In the genomic region with DNA sequence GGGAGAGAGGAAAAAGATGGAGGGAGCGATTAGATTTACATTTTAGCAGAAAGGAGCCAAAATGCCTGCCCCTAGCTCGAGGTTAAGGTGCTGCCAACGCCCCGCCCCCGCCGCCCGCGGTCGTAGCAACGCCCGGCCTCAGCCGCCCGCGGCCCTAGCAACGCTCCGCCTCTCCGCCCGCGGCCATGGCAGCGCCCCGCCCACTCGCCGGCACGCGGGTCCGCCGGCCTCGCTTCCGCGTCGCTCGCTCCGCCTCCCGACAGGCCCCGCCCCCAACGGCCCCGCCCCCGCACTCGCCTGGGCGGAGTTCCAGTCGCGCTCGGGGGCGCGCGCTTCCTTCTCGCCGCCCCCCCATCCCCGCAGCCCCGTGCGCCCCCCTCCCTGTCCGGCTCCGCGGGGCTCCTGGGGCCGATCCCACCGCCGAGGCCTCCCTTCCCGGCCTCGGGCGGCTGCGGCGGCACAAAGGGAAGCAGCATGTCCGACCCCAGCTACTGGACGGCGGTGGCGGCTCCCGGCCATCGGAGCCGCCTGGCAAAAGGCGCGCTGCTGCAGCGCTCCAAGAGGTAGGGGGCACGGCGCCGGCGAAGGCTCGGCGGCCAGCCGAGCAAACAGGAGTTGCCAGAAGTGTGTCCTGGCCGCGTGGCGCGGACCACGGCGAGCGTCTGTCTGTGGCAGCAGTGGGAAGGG, we compare ENCODE assay signal across 1 cellular context.
TF ChIP-seq lines count a peak whose summit lies in the region.

No MANE protein-coding gene starts in this region.

TF ChIP-seq in HepG2, 621 proteins besides CTCF, POLR2A, EP300 and RAD21 (continued from another document and continues in another):
- TF ChIP-seq, protein P1, sequence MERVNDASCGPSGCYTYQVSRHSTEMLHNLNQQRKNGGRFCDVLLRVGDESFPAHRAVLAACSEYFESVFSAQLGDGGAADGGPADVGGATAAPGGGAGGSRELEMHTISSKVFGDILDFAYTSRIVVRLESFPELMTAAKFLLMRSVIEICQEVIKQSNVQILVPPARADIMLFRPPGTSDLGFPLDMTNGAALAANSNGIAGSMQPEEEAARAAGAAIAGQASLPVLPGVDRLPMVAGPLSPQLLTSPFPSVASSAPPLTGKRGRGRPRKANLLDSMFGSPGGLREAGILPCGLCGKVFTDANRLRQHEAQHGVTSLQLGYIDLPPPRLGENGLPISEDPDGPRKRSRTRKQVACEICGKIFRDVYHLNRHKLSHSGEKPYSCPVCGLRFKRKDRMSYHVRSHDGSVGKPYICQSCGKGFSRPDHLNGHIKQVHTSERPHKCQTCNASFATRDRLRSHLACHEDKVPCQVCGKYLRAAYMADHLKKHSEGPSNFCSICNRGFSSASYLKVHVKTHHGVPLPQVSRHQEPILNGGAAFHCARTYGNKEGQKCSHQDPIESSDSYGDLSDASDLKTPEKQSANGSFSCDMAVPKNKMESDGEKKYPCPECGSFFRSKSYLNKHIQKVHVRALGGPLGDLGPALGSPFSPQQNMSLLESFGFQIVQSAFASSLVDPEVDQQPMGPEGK (CRISPR knock-in tag; IDR thresholded peaks at IDR 0.05) = peak; percentile 77
- TF ChIP-seq ZNF616 (CRISPR knock-in tag; IDR thresholded peaks at IDR 0.05; ENCODE audit: low read depth) (no peak), ATF1 (CRISPR knock-in tag; IDR thresholded peaks at IDR 0.05) (no peak), THAP11 (CRISPR knock-in tag; IDR thresholded peaks at IDR 0.05) (peak; percentile 47; the same call in 1 of the 2 replicates), RFX1 (IDR thresholded peaks at IDR 0.05) (peak; percentile 87), ZNF350 (CRISPR knock-in tag; IDR thresholded peaks at IDR 0.05; ENCODE audit: borderline replicate concordance, low read depth) (no peak), PHF8 (CRISPR knock-in tag; IDR thresholded peaks at IDR 0.05) (peak; percentile 54), TP53 (CRISPR knock-in tag; conservative IDR thresholded peaks at IDR 0.05) (no peak), MAZ (IDR thresholded peaks at IDR 0.05; ENCODE audit: borderline replicate concordance, low read depth, low read length) (peak; percentile 35; the same call in 1 of the 2 replicates), MAZ (CRISPR knock-in tag; IDR thresholded peaks at IDR 0.05; ENCODE audit: low read depth) (no peak; the same call in 1 of the 2 replicates), HNRNPLL (IDR thresholded peaks at IDR 0.05; ENCODE audit: low read depth, low read length, poor library complexity, severe bottlenecking) (peak; percentile 31), KLF13 (CRISPR knock-in tag; IDR thresholded peaks at IDR 0.05) (no peak), ZNF619 (CRISPR knock-in tag; IDR thresholded peaks at IDR 0.05) (no peak), ZNF7 (CRISPR knock-in tag; IDR thresholded peaks at IDR 0.05) (no peak), HDAC1 (CRISPR knock-in tag; IDR thresholded peaks at IDR 0.05) (peak; percentile 47; the same call in 1 of the 2 replicates), SP5 (CRISPR knock-in tag; IDR thresholded peaks at IDR 0.05; ENCODE audit: borderline replicate concordance, low read depth) (peak; percentile 75), NR2F2 (IDR thresholded peaks at IDR 0.05; ENCODE audit: borderline replicate concordance, low read depth) (no peak), BORCS8-MEF2B (CRISPR knock-in tag; IDR thresholded peaks at IDR 0.05) (no peak), ZSCAN29 (CRISPR knock-in tag; conservative IDR thresholded peaks at IDR 0.05) (no peak), HOXD1 (CRISPR knock-in tag; IDR thresholded peaks at IDR 0.05) (0 out of 2 replicates have a peak, but pooled peaks have one; percentile 25), HNF4G (IDR thresholded peaks at IDR 0.05; ENCODE audit: borderline replicate concordance, low read depth, low read length) (no peak), HNF4G (CRISPR knock-in tag; IDR thresholded peaks at IDR 0.05; ENCODE audit: borderline replicate concordance, low read depth) (no peak), ZNF841 (CRISPR knock-in tag; IDR thresholded peaks at IDR 0.05; ENCODE audit: borderline replicate concordance) (no peak), ZKSCAN5 (CRISPR knock-in tag; IDR thresholded peaks at IDR 0.05) (no peak), NFKB2 (CRISPR knock-in tag; IDR thresholded peaks at IDR 0.05; ENCODE audit: borderline replicate concordance) (no peak; the same call in 1 of the 2 replicates), MXI1 (IDR thresholded peaks at IDR 0.05; ENCODE audit: borderline replicate concordance, low read depth, low read length) (peak; percentile 94; the same call in 2 of the 3 replicates), AGO2 (optimal IDR thresholded peaks at IDR 0.05; ENCODE audit: low read depth, low read length) (peak; percentile 79), RFX3 (CRISPR knock-in tag; IDR thresholded peaks at IDR 0.05) (peak; percentile 75), HDAC2 (CRISPR knock-in tag; IDR thresholded peaks at IDR 0.05) (no peak), SAP130 (CRISPR knock-in tag; IDR thresholded peaks at IDR 0.05; ENCODE audit: low read depth) (peak; percentile 97), KLF6 (CRISPR knock-in tag; IDR thresholded peaks at IDR 0.05) (peak; percentile 26; the same call in 1 of the 2 replicates), SP4 (CRISPR knock-in tag; IDR thresholded peaks at IDR 0.05) (peak; percentile 95), U2AF2 (IDR thresholded peaks at IDR 0.05; ENCODE audit: low read depth, low read length) (0 out of 2 replicates have a peak, but pooled peaks have one; percentile 43), KDM5B (CRISPR knock-in tag; IDR thresholded peaks at IDR 0.05; ENCODE audit: borderline replicate concordance) (peak; percentile 29; the same call in 1 of the 2 replicates)
- TF ChIP-seq, protein P2, sequence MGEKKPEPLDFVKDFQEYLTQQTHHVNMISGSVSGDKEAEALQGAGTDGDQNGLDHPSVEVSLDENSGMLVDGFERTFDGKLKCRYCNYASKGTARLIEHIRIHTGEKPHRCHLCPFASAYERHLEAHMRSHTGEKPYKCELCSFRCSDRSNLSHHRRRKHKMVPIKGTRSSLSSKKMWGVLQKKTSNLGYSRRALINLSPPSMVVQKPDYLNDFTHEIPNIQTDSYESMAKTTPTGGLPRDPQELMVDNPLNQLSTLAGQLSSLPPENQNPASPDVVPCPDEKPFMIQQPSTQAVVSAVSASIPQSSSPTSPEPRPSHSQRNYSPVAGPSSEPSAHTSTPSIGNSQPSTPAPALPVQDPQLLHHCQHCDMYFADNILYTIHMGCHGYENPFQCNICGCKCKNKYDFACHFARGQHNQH (CRISPR knock-in tag; IDR thresholded peaks at IDR 0.05) = no peak
- TF ChIP-seq, protein P3, sequence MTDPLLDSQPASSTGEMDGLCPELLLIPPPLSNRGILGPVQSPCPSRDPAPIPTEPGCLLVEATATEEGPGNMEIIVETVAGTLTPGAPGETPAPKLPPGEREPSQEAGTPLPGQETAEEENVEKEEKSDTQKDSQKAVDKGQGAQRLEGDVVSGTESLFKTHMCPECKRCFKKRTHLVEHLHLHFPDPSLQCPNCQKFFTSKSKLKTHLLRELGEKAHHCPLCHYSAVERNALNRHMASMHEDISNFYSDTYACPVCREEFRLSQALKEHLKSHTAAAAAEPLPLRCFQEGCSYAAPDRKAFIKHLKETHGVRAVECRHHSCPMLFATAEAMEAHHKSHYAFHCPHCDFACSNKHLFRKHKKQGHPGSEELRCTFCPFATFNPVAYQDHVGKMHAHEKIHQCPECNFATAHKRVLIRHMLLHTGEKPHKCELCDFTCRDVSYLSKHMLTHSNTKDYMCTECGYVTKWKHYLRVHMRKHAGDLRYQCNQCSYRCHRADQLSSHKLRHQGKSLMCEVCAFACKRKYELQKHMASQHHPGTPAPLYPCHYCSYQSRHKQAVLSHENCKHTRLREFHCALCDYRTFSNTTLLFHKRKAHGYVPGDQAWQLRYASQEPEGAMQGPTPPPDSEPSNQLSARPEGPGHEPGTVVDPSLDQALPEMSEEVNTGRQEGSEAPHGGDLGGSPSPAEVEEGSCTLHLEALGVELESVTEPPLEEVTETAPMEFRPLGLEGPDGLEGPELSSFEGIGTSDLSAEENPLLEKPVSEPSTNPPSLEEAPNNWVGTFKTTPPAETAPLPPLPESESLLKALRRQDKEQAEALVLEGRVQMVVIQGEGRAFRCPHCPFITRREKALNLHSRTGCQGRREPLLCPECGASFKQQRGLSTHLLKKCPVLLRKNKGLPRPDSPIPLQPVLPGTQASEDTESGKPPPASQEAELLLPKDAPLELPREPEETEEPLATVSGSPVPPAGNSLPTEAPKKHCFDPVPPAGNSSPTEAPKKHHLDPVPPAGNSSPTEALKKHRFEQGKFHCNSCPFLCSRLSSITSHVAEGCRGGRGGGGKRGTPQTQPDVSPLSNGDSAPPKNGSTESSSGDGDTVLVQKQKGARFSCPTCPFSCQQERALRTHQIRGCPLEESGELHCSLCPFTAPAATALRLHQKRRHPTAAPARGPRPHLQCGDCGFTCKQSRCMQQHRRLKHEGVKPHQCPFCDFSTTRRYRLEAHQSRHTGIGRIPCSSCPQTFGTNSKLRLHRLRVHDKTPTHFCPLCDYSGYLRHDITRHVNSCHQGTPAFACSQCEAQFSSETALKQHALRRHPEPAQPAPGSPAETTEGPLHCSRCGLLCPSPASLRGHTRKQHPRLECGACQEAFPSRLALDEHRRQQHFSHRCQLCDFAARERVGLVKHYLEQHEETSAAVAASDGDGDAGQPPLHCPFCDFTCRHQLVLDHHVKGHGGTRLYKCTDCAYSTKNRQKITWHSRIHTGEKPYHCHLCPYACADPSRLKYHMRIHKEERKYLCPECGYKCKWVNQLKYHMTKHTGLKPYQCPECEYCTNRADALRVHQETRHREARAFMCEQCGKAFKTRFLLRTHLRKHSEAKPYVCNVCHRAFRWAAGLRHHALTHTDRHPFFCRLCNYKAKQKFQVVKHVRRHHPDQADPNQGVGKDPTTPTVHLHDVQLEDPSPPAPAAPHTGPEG (CRISPR knock-in tag; IDR thresholded peaks at IDR 0.05) = no peak
- TF ChIP-seq, protein P4, sequence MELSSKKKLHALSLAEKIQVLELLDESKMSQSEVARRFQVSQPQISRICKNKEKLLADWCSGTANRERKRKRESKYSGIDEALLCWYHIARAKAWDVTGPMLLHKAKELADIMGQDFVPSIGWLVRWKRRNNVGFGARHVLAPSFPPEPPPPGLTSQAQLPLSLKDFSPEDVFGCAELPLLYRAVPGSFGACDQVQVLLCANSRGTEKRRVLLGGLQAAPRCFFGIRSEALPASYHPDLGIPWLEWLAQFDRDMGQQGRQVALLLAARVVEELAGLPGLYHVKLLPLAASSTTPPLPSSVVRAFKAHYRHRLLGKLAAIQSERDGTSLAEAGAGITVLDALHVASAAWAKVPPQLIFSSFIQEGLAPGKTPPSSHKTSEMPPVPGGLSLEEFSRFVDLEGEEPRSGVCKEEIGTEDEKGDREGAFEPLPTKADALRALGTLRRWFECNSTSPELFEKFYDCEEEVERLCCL (CRISPR knock-in tag; IDR thresholded peaks at IDR 0.05; ENCODE audit: borderline replicate concordance) = no peak
- TF ChIP-seq, protein P5, sequence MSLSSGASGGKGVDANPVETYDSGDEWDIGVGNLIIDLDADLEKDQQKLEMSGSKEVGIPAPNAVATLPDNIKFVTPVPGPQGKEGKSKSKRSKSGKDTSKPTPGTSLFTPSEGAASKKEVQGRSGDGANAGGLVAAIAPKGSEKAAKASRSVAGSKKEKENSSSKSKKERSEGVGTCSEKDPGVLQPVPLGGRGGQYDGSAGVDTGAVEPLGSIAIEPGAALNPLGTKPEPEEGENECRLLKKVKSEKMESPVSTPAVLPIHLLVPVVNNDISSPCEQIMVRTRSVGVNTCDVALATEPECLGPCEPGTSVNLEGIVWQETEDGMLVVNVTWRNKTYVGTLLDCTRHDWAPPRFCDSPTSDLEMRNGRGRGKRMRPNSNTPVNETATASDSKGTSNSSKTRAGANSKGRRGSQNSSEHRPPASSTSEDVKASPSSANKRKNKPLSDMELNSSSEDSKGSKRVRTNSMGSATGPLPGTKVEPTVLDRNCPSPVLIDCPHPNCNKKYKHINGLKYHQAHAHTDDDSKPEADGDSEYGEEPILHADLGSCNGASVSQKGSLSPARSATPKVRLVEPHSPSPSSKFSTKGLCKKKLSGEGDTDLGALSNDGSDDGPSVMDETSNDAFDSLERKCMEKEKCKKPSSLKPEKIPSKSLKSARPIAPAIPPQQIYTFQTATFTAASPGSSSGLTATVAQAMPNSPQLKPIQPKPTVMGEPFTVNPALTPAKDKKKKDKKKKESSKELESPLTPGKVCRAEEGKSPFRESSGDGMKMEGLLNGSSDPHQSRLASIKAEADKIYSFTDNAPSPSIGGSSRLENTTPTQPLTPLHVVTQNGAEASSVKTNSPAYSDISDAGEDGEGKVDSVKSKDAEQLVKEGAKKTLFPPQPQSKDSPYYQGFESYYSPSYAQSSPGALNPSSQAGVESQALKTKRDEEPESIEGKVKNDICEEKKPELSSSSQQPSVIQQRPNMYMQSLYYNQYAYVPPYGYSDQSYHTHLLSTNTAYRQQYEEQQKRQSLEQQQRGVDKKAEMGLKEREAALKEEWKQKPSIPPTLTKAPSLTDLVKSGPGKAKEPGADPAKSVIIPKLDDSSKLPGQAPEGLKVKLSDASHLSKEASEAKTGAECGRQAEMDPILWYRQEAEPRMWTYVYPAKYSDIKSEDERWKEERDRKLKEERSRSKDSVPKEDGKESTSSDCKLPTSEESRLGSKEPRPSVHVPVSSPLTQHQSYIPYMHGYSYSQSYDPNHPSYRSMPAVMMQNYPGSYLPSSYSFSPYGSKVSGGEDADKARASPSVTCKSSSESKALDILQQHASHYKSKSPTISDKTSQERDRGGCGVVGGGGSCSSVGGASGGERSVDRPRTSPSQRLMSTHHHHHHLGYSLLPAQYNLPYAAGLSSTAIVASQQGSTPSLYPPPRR (CRISPR knock-in tag; IDR thresholded peaks at IDR 0.05; ENCODE audit: borderline replicate concordance) = no peak
- TF ChIP-seq, protein P6, sequence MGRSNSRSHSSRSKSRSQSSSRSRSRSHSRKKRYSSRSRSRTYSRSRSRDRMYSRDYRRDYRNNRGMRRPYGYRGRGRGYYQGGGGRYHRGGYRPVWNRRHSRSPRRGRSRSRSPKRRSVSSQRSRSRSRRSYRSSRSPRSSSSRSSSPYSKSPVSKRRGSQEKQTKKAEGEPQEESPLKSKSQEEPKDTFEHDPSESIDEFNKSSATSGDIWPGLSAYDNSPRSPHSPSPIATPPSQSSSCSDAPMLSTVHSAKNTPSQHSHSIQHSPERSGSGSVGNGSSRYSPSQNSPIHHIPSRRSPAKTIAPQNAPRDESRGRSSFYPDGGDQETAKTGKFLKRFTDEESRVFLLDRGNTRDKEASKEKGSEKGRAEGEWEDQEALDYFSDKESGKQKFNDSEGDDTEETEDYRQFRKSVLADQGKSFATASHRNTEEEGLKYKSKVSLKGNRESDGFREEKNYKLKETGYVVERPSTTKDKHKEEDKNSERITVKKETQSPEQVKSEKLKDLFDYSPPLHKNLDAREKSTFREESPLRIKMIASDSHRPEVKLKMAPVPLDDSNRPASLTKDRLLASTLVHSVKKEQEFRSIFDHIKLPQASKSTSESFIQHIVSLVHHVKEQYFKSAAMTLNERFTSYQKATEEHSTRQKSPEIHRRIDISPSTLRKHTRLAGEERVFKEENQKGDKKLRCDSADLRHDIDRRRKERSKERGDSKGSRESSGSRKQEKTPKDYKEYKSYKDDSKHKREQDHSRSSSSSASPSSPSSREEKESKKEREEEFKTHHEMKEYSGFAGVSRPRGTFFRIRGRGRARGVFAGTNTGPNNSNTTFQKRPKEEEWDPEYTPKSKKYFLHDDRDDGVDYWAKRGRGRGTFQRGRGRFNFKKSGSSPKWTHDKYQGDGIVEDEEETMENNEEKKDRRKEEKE (IDR thresholded peaks at IDR 0.05) = no peak
- TF ChIP-seq, protein P7, sequence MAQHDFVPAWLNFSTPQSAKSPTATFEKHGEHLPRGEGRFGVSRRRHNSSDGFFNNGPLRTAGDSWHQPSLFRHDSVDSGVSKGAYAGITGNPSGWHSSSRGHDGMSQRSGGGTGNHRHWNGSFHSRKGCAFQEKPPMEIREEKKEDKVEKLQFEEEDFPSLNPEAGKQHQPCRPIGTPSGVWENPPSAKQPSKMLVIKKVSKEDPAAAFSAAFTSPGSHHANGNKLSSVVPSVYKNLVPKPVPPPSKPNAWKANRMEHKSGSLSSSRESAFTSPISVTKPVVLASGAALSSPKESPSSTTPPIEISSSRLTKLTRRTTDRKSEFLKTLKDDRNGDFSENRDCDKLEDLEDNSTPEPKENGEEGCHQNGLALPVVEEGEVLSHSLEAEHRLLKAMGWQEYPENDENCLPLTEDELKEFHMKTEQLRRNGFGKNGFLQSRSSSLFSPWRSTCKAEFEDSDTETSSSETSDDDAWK (CRISPR knock-in tag; IDR thresholded peaks at IDR 0.05) = no peak
